17 cellular contexts compared by ENCODE assay signal in genomic region chr4:117491531-117491930, GRCh38.
"Had no signal": no experiment of that assay in that cellular context is flagged by ENCODE, and none has a peak within 500 bp of the region (broad histone marks: within the 10 kb centered on the region; RNA-seq: fewer than 3 reads in every experiment).

No MANE protein-coding gene starts in this region.

- H3K9me3 Mint-ChIP-seq: activated CD4-positive, alpha-beta T cell treated with anti-CD3 and anti-CD28 coated beads, Interleukin-2, amount 10 ng/mL, durations not matched to agents 24 days and 14 days; activated T-helper 1 cell treated with anti-CD3 and anti-CD28 coated beads, Interleukin-12 subunit alpha, Interleukin-12 subunit beta, Interleukin-2, Interleukin-4 antibody, amounts not matched to agents 30 ng/mL and 10 ng/mL and 1 ng/mL, durations not matched to agents 14 hours and 24 hours and 36 hours had no signal

- H3K4me1 Mint-ChIP-seq: activated B cell treated with CpG ODN at 0.5 μM for 24 hours; activated CD4-positive, alpha-beta T cell treated with anti-CD3 and anti-CD28 coated beads, Interleukin-2, amount 10 ng/mL, durations not matched to agents 24 days and 14 days; memory B cell; natural killer cell had no signal

- DNase-seq: activated B cell treated with CpG ODN at 0.5 μM for 24 hours; activated CD4-positive, alpha-beta T cell treated with anti-CD3 and anti-CD28 coated beads, Interleukin-2, amount 10 ng/mL, durations not matched to agents 24 days and 14 days; anterior cingulate cortex; effector CD8-positive, alpha-beta T cell; foreskin keratinocyte; left ventricle myocardium superior; natural killer cell; occipital lobe; right cardiac atrium; stimulated activated CD4-positive, alpha-beta T cell treated with anti-CD3 and anti-CD28 coated beads, Interleukin-4, amount 100 ng/mL, for 24 hours; stimulated activated naive CD4-positive, alpha-beta T cell treated with Interleukin-2 at 50 U/mL for 16 hours; substantia nigra; uterus had no signal

- H3K36me3 Mint-ChIP-seq: memory B cell, natural killer cell had no signal

- H3K4me3 Mint-ChIP-seq: activated B cell treated with CpG ODN at 0.5 μM for 24 hours; activated CD4-positive, alpha-beta T cell treated with anti-CD3 and anti-CD28 coated beads, Interleukin-2, amount 10 ng/mL, durations not matched to agents 24 days and 14 days; activated T-helper 1 cell treated with anti-CD3 and anti-CD28 coated beads, Interleukin-12 subunit alpha, Interleukin-12 subunit beta, Interleukin-2, Interleukin-4 antibody, amounts not matched to agents 30 ng/mL and 10 ng/mL and 1 ng/mL, durations not matched to agents 14 hours and 24 hours and 36 hours; memory B cell; natural killer cell had no signal

- FAIRE-seq: TTC549 had no signal

- H3K27ac Mint-ChIP-seq: activated B cell treated with CpG ODN at 0.5 μM for 24 hours; activated CD4-positive, alpha-beta T cell treated with anti-CD3 and anti-CD28 coated beads, Interleukin-2, amount 10 ng/mL, durations not matched to agents 24 days and 14 days; activated T-helper 1 cell treated with anti-CD3 and anti-CD28 coated beads, Interleukin-12 subunit alpha, Interleukin-12 subunit beta, Interleukin-2, Interleukin-4 antibody, amounts not matched to agents 30 ng/mL and 10 ng/mL and 1 ng/mL, durations not matched to agents 14 hours and 24 hours and 36 hours; memory B cell; natural killer cell; progenitor cell of endocrine pancreas had no signal

- H3K27me3 Mint-ChIP-seq: activated B cell treated with CpG ODN at 0.5 μM for 24 hours; activated CD4-positive, alpha-beta T cell treated with anti-CD3 and anti-CD28 coated beads, Interleukin-2, amount 10 ng/mL, durations not matched to agents 24 days and 14 days; memory B cell; progenitor cell of endocrine pancreas had no signal
